8 cellular contexts compared by ENCODE assay signal in the genomic region with DNA sequence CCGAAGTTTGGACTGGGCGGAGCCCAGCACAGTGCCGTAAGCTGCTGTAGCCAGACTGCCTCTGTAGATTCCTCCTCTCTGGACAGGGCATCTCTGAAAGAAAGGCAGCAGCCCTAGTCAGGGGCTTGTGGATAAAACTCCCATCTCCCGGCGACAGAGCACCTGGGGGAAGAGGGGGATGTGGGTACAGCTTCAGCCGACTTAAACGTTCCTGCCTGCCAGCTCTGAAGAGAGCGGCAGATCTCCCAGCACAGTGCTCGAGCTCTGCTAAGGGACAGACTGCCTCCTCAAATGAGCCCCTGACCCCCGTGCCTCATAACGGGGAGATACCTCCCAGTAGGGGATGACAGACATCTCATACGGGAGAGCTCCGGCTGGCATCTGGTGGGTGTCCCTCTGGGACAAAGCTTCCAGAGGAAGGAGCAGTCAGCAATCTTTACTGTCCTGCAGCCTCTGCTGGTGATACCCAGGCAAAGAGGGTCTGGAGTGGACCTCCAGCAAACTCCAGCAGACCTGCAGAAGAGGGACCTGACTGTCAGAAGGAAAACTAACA.
DNase-seq lines count a peak whose midpoint lies in the region; ATAC-seq and TF ChIP-seq lines count a peak whose summit lies in the region.
"Not testable (repeated sequence)": the region's sequence is repeated elsewhere in the genome, so short reads cannot be mapped to it uniquely, and the experiment has no call there.

No MANE protein-coding gene starts in this region.

- not testable (repeated sequence) for H3K36me3 ChIP-seq in GM23248 (ENCODE audit: low read depth); SJCRH30; breast epithelium; esophagus squamous epithelium; mesodermal cell (ENCODE audit: control insufficient read depth, insufficient read depth, low read length); smooth muscle cell (ENCODE audit: low read depth); upper lobe of right lung

- TF ChIP-seq POLR2A in breast epithelium (IDR thresholded peaks at IDR 0.05); esophagus squamous epithelium (IDR thresholded peaks at IDR 0.05): not testable (repeated sequence)

- H3K9me3 ChIP-seq in GM23248 (ENCODE audit: low read depth); SJCRH30 (replicated peaks); breast epithelium; right cardiac atrium (ENCODE audit: control insufficient read depth, low read length); smooth muscle cell (replicated peaks; ENCODE audit: low read depth); upper lobe of right lung: not testable (repeated sequence)
- H3K9me3 ChIP-seq in esophagus squamous epithelium (peaks cover 0 to 15% (median 0%) of the 10 kb centered on the region in 3 donors), mesodermal cell (ENCODE audit: control insufficient read depth, low read length) (peaks cover 11% of the 10 kb centered on the region)

- H3K9ac ChIP-seq in GM23248 (0 out of 2 replicates have a peak overlapping the region, but pooled peaks have one; percentile 5), smooth muscle cell (ENCODE audit: low read depth) (peak overlapping the region; percentile 48)

- ATAC-seq in right cardiac atrium, upper lobe of right lung: not testable (repeated sequence)

- not testable (repeated sequence) for H4K20me1 ChIP-seq in GM23248 (ENCODE audit: insufficient read depth); smooth muscle cell (ENCODE audit: low read depth)

- peak overlapping the region; percentile 62 for H3K4me2 ChIP-seq in GM23248 (ENCODE audit: unreplicated experiment)
- not testable (repeated sequence) for H3K4me2 ChIP-seq in smooth muscle cell

- DNase-seq in GM23248; SJCRH30; breast epithelium (ENCODE audit: low spot score in 2 of 2); esophagus squamous epithelium (lab: John Stamatoyannopoulos, UW); right cardiac atrium; smooth muscle cell (lab: John Stamatoyannopoulos, UW; ENCODE audit: unreplicated experiment); upper lobe of right lung: not testable (repeated sequence)

- 96% methylated on average over 12 to 13 of the region's 13 CpGs for WGBS in GM23248 (ENCODE audit: low coverage in 1 of 2, low lambda C conversion rate in 2 of 2, missing lambda C conversion rate in 2 of 2), 2 experiments
- WGBS in esophagus squamous epithelium, 2 donors = 79 to 83% methylated on average over 7 to 12 of the region's 13 CpGs
- 80% methylated on average over 13 of the region's 13 CpGs for WGBS in right cardiac atrium
- WGBS in mesodermal cell (ENCODE audit: insufficient coverage in 2 of 2), 2 experiments = 91 to 98% methylated on average over 8 to 13 of the region's 13 CpGs
- WGBS in smooth muscle cell (ENCODE audit: low lambda C conversion rate) = 93% methylated on average over 13 of the region's 13 CpGs

- in situ Hi-C loops in GM23248 (cut with MboI) = not testable (repeated sequence)

- H3K4me1 ChIP-seq in GM23248 (ENCODE audit: insufficient read depth) (peaks cover 16% of the 10 kb centered on the region), SJCRH30 (peaks cover 11% of the 10 kb centered on the region), esophagus squamous epithelium (peaks cover 3 to 21% (median 5%) of the 10 kb centered on the region in 3 donors)
- H3K4me1 ChIP-seq in breast epithelium; right cardiac atrium (ENCODE audit: control insufficient read depth, insufficient read depth, low read length); mesodermal cell (ENCODE audit: control insufficient read depth, insufficient read depth, low read length, poor library complexity, severe bottlenecking); smooth muscle cell (ENCODE audit: low read depth); upper lobe of right lung: not testable (repeated sequence)

- H3K27ac ChIP-seq in GM23248 (peak overlapping the region; percentile 48), SJCRH30 (peak overlapping the region; percentile 46), breast epithelium (peak overlapping the region; percentile 21 to 60), esophagus squamous epithelium (peak overlapping the region in 3 of 4 donors; percentile 68 to 81 (median 74)), right cardiac atrium (ENCODE audit: low read length) (peak overlapping the region; percentile 62), mesodermal cell (ENCODE audit: low read depth, low read length, severe bottlenecking) (peak overlapping the region; percentile 87), smooth muscle cell (ENCODE audit: low read depth) (peak overlapping the region; percentile 87), upper lobe of right lung (peak overlapping the region; percentile 68)

- not testable (repeated sequence) for TF ChIP-seq CTCF in breast epithelium (IDR thresholded peaks at IDR 0.05); esophagus squamous epithelium (IDR thresholded peaks at IDR 0.05); smooth muscle cell (IDR thresholded peaks at IDR 0.05; ENCODE audit: borderline replicate concordance, insufficient read depth, poor library complexity, severe bottlenecking); upper lobe of right lung (IDR thresholded peaks at IDR 0.05)

- not testable (repeated sequence) for H3K27me3 ChIP-seq in GM23248 (replicated peaks; ENCODE audit: insufficient read depth); SJCRH30; breast epithelium; esophagus squamous epithelium; right cardiac atrium (ENCODE audit: control insufficient read depth, insufficient read depth); smooth muscle cell (ENCODE audit: low read depth); upper lobe of right lung

- H3K4me3 ChIP-seq in GM23248; SJCRH30; breast epithelium; esophagus squamous epithelium; right cardiac atrium (ENCODE audit: low read length); mesodermal cell (ENCODE audit: extremely low read depth, insufficient read depth, low read length, poor library complexity, severe bottlenecking); smooth muscle cell; upper lobe of right lung: not testable (repeated sequence)

- intact Hi-C loops in breast epithelium (cut with DNase I; ENCODE audit: low total_unique reads); esophagus squamous epithelium (cut with DNase I); right cardiac atrium (cut with DNase I); upper lobe of right lung (cut with DNase I): not testable (repeated sequence)

- not testable (repeated sequence) for H3K79me2 ChIP-seq in GM23248 (ENCODE audit: insufficient read depth); smooth muscle cell (ENCODE audit: low read depth)

- not testable (repeated sequence) for H3K9me2 ChIP-seq in GM23248 (ENCODE audit: insufficient read depth)

- peaks cover 13% of the 10 kb centered on the region; the same call in 1 of the 2 replicates for H3F3A ChIP-seq in GM23248 (ENCODE audit: insufficient read depth)
- H3F3A ChIP-seq in smooth muscle cell (ENCODE audit: low read depth) = not testable (repeated sequence)

- H2AFZ ChIP-seq in GM23248; smooth muscle cell (ENCODE audit: low read depth): not testable (repeated sequence)
